Comparison of ENCODE assay signal across 23 cellular contexts in genomic region chr6:125439512-125439911, GRCh38.
"Had no signal": no experiment of that assay in that cellular context is flagged by ENCODE, and none has a peak within 500 bp of the region (broad histone marks: within the 10 kb centered on the region; RNA-seq: fewer than 3 reads in every experiment).

No MANE protein-coding gene starts in this region.

- H3K27me3 ChIP-seq: colonic mucosa, esophagus muscularis mucosa, esophagus squamous epithelium, gastrocnemius medialis, gastroesophageal sphincter, heart left ventricle had no signal

- H3K4me3 ChIP-seq: colonic mucosa, coronary artery, dorsolateral prefrontal cortex, esophagus muscularis mucosa, esophagus squamous epithelium, gastrocnemius medialis, gastroesophageal sphincter, heart left ventricle, heart right ventricle had no signal

- H3K9me3 ChIP-seq: colonic mucosa, esophagus muscularis mucosa, esophagus squamous epithelium, gastrocnemius medialis, gastroesophageal sphincter, heart left ventricle, heart right ventricle had no signal

- H3K4me1 ChIP-seq: colonic mucosa, esophagus squamous epithelium, foreskin keratinocyte, gastrocnemius medialis, gastroesophageal sphincter had no signal

- DNase-seq: colonic mucosa; cortex of kidney; dermis blood vessel endothelial cell; dorsolateral prefrontal cortex; effector CD4-positive, alpha-beta T cell; effector CD8-positive, alpha-beta T cell; effector memory CD4-positive, alpha-beta T cell; effector memory CD8-positive, alpha-beta T cell; endodermal cell; erythroblast; esophagus squamous epithelium; foreskin fibroblast; foreskin keratinocyte; foreskin melanocyte; gastrocnemius medialis; glutamatergic neuron; head of caudate nucleus; heart left ventricle; heart right ventricle had no signal

- H3K36me3 ChIP-seq: colonic mucosa, esophagus muscularis mucosa, esophagus squamous epithelium, gastrocnemius medialis, gastroesophageal sphincter, heart left ventricle, heart right ventricle had no signal

- H3K27ac ChIP-seq: colonic mucosa, coronary artery, dorsolateral prefrontal cortex, epithelial cell of prostate, esophagus muscularis mucosa, esophagus squamous epithelium, foreskin keratinocyte, gastrocnemius medialis, gastroesophageal sphincter, heart left ventricle, heart right ventricle had no signal
